Comparison of ENCODE assay signal across 32 cellular contexts in the genomic region with DNA sequence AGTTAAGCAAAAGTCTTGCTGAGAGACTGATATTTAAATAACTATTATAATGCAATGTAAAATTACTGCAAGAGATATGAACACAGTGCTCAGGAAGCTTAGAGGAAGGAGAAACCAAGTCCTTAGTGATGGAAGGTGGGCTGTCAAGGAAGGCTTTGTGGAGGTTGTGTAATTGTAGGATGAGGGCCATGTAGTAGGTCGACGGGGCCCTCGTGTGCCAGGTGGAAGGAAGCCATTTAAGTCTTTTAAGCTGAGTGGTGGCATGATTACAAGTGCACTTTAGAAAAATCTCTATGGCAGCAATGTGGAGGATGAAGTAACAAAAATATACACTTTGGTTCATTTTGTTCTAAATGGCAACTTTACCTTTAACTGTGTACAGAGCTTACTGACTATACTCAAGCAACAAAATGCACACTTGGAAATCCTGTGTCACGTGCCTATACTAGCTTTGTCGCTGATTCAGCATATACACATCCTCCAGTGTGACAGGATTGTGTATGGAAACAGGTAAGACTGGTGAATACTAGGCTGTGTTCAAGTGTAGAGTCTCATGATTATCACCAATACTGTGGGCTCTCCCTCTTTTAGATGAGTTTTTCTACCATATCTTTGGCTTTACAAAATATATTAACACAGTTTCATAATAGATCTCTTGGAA.
DNase-seq lines count a peak whose midpoint lies in the region; ATAC-seq, FAIRE-seq and TF ChIP-seq lines count a peak whose summit lies in the region.
"Had no signal": no experiment of that assay in that cellular context is flagged by ENCODE, and none has a peak within 500 bp of the region (broad histone marks: within the 10 kb centered on the region; RNA-seq: fewer than 3 reads in every experiment).

No MANE protein-coding gene starts in this region.

- H3K9me3 ChIP-seq in neural progenitor cell (ENCODE audit: low read depth), result no peaks in the 10 kb centered on the region
- H3K9me3 ChIP-seq: HAP-1, ovary, SK-N-SH had no signal

- H3K36me3 Mint-ChIP-seq in neural progenitor cell (no peaks in the 10 kb centered on the region), mesothelial cell of epicardium (no peaks in the 10 kb centered on the region)
- H3K36me3 Mint-ChIP-seq: activated CD8-positive, alpha-beta memory T cell treated with anti-CD3 and anti-CD28 coated beads, Interleukin-2, amount 10 ng/mL, durations not matched to agents 7 days and 5 days; activated naive CD8-positive, alpha-beta T cell treated with anti-CD3 and anti-CD28 coated beads for 36 hours; immature natural killer cell; stimulated activated naive B cell treated with anti-CD40 and anti-IgM and Interleukin-4, amounts not matched to agents 10 μg/mL and 1 μg/mL and 100 μg/mL, for 72 hours had no signal

- H3K4me2 ChIP-seq in neural progenitor cell, result no peak overlapping the region
- H3K4me2 ChIP-seq: SK-N-SH had no signal

- H3K79me2 ChIP-seq in neural progenitor cell (ENCODE audit: low read depth), result no peaks in the 10 kb centered on the region

- H3K4me1 ChIP-seq in neural progenitor cell, result no peaks in the 10 kb centered on the region

- H3K4me3 ChIP-seq in bronchial epithelial cell (ENCODE audit: low read depth, low read length), result no peak overlapping the region
- no peak overlapping the region for H3K4me3 ChIP-seq in neural progenitor cell
- H3K4me3 ChIP-seq: cardiac muscle cell, coronary artery, HAP-1, ovary, skin epidermis had no signal

- H3F3A ChIP-seq in neural progenitor cell (ENCODE audit: low read depth), result no peaks in the 10 kb centered on the region

- no peak for FAIRE-seq in bronchial epithelial cell (lab: Jason Lieb, UNC)
- FAIRE-seq: GM12891, TTC549 had no signal

- H3K27ac ChIP-seq in neural progenitor cell, result no peak overlapping the region
- H3K27ac ChIP-seq: cardiac muscle cell, coronary artery, epithelial cell of prostate, ovary, skin epidermis had no signal

- DNase-seq in NCI-H2029 treated with DMSO at 0.1 percent for 48 hours (lab: John Stamatoyannopoulos, UW) (peak; percentile 18), NCI-H2029 (lab: John Stamatoyannopoulos, UW) (no peak), bronchial epithelial cell (ENCODE audit: low read depth) (peak; percentile 30), neural progenitor cell (ENCODE audit: low spot score) (no peak), mesothelial cell of epicardium (ENCODE audit: low spot score in 2 of 2, unreplicated experiment in 2 of 2) (no peak), NCI-H146 treated with DMSO at 0.1 percent for 48 hours (lab: John Stamatoyannopoulos, UW; ENCODE audit: unreplicated experiment) (no peak)
- DNase-seq: activated CD4-positive, alpha-beta T cell treated with anti-CD3 and anti-CD28 coated beads, Interleukin-2, amount 50 U/mL, for 4 hours; activated CD8-positive, alpha-beta memory T cell treated with anti-CD3 and anti-CD28 coated beads, Interleukin-2, amount 10 ng/mL, durations not matched to agents 7 days and 5 days; activated gamma-delta T cell; activated naive CD8-positive, alpha-beta T cell treated with anti-CD3 and anti-CD28 coated beads for 36 hours; activated T-cell treated with anti-CD3 and anti-CD28 coated beads, Interleukin-2, amount 50 U/mL, for 4 hours; aorta; effector CD8-positive, alpha-beta T cell; immature natural killer cell; left colon; NCI-H1092; NCI-H187; NCI-H2227 treated with DMSO at 0.1 percent for 48 hours; NCI-H526; ovary; SK-N-SH; stimulated activated naive B cell treated with anti-CD40 and anti-IgM and Interleukin-4, amounts not matched to agents 10 μg/mL and 1 μg/mL and 100 μg/mL, for 72 hours had no signal

- H3K4me1 Mint-ChIP-seq in neural progenitor cell, result peaks cover 22% of the 10 kb centered on the region
- peaks cover 15% of the 10 kb centered on the region for H3K4me1 Mint-ChIP-seq in mesothelial cell of epicardium
- H3K4me1 Mint-ChIP-seq: immature natural killer cell had no signal

- H2AFZ ChIP-seq in neural progenitor cell (replicated peaks), result no peak overlapping the region

- H3K27me3 ChIP-seq in bronchial epithelial cell (ENCODE audit: control insufficient read depth, insufficient read depth, low read length) (no peaks in the 10 kb centered on the region), neural progenitor cell (no peaks in the 10 kb centered on the region)
- H3K27me3 ChIP-seq: cardiac muscle cell, ovary had no signal

- H3K36me3 ChIP-seq in bronchial epithelial cell (ENCODE audit: control insufficient read depth, insufficient read depth, low read length) (no peaks in the 10 kb centered on the region), neural progenitor cell (no peaks in the 10 kb centered on the region)
- H3K36me3 ChIP-seq: cardiac muscle cell, ovary had no signal

- H4K20me1 ChIP-seq in neural progenitor cell (ENCODE audit: low read depth), result no peaks in the 10 kb centered on the region

- TF ChIP-seq RAD21 in Ishikawa (IDR thresholded peaks at IDR 0.05; ENCODE audit: low read depth), result peak; percentile 24; the same call in 1 of the 2 replicates

- H3K9me3 Mint-ChIP-seq in neural progenitor cell (no peaks in the 10 kb centered on the region), mesothelial cell of epicardium (no peaks in the 10 kb centered on the region)
- H3K9me3 Mint-ChIP-seq: activated naive CD8-positive, alpha-beta T cell treated with anti-CD3 and anti-CD28 coated beads for 36 hours; activated T-cell treated with anti-CD3 and anti-CD28 coated beads, Interleukin-2, amount 50 U/mL, for 4 hours; immature natural killer cell; nephron; stimulated activated naive B cell treated with anti-CD40 and anti-IgM and Interleukin-4, amounts not matched to agents 10 μg/mL and 1 μg/mL and 100 μg/mL, for 72 hours had no signal

- H3K4me3 Mint-ChIP-seq in neural progenitor cell, result no peak overlapping the region
- no peak overlapping the region for H3K4me3 Mint-ChIP-seq in mesothelial cell of epicardium
- H3K4me3 Mint-ChIP-seq: activated CD8-positive, alpha-beta memory T cell treated with anti-CD3 and anti-CD28 coated beads, Interleukin-2, amount 10 ng/mL, durations not matched to agents 7 days and 5 days; activated naive CD8-positive, alpha-beta T cell treated with anti-CD3 and anti-CD28 coated beads for 36 hours; activated T-cell treated with anti-CD3 and anti-CD28 coated beads, Interleukin-2, amount 50 U/mL, for 4 hours; immature natural killer cell; nephron; stimulated activated naive B cell treated with anti-CD40 and anti-IgM and Interleukin-4, amounts not matched to agents 10 μg/mL and 1 μg/mL and 100 μg/mL, for 72 hours had no signal

- H3K27me3 Mint-ChIP-seq in neural progenitor cell (ENCODE audit: insufficient read depth, low read depth) (peaks cover 8% of the 10 kb centered on the region), mesothelial cell of epicardium (ENCODE audit: low read depth) (no peaks in the 10 kb centered on the region)
- H3K27me3 Mint-ChIP-seq: activated naive CD8-positive, alpha-beta T cell treated with anti-CD3 and anti-CD28 coated beads for 36 hours had no signal

- ATAC-seq in HG02759 (IDR thresholded peaks at IDR 0.05; ENCODE audit: unreplicated experiment), result no peak
- ATAC-seq: activated CD8-positive, alpha-beta memory T cell treated with anti-CD3 and anti-CD28 coated beads, Interleukin-2, amount 10 ng/mL, durations not matched to agents 7 days and 5 days; activated T-cell treated with anti-CD3 and anti-CD28 coated beads, Interleukin-2, amount 50 U/mL, for 4 hours; left colon; stimulated activated naive B cell treated with anti-CD40 and anti-IgM and Interleukin-4, amounts not matched to agents 10 μg/mL and 1 μg/mL and 100 μg/mL, for 72 hours had no signal

- TF ChIP-seq CTCF in bronchial epithelial cell (IDR thresholded peaks at IDR 0.05; ENCODE audit: insufficient read depth, low read length, severe bottlenecking) (no peak), neural progenitor cell (IDR thresholded peaks at IDR 0.05) (peak; percentile 5), mesothelial cell of epicardium (IDR thresholded peaks at IDR 0.05; ENCODE audit: unreplicated experiment) (no peak)

- no peak for TF ChIP-seq EP300 in Ishikawa (IDR thresholded peaks at IDR 0.05; ENCODE audit: borderline replicate concordance)

- no peak overlapping the region for H3K9ac ChIP-seq in neural progenitor cell
- H3K9ac ChIP-seq: SK-N-SH had no signal

- H3K27ac Mint-ChIP-seq in neural progenitor cell (no peak overlapping the region), mesothelial cell of epicardium (no peak overlapping the region)
- H3K27ac Mint-ChIP-seq: activated CD8-positive, alpha-beta memory T cell treated with anti-CD3 and anti-CD28 coated beads, Interleukin-2, amount 10 ng/mL, durations not matched to agents 7 days and 5 days; activated naive CD8-positive, alpha-beta T cell treated with anti-CD3 and anti-CD28 coated beads for 36 hours; nephron; stimulated activated naive B cell treated with anti-CD40 and anti-IgM and Interleukin-4, amounts not matched to agents 10 μg/mL and 1 μg/mL and 100 μg/mL, for 72 hours had no signal

TF ChIP-seq in Ishikawa, 13 proteins besides CTCF, POLR2A, EP300 and RAD21 (continues in another document):
- TF ChIP-seq EGR1 (IDR thresholded peaks at IDR 0.05), result no peak
- no peak for TF ChIP-seq FOXM1 (IDR thresholded peaks at IDR 0.05; ENCODE audit: borderline replicate concordance, low read depth)
- no peak for TF ChIP-seq CREB1 (IDR thresholded peaks at IDR 0.05; ENCODE audit: low read depth)
- TF ChIP-seq, protein P1, sequence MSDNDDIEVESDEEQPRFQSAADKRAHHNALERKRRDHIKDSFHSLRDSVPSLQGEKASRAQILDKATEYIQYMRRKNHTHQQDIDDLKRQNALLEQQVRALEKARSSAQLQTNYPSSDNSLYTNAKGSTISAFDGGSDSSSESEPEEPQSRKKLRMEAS (IDR thresholded peaks at IDR 0.05), result no peak
- TF ChIP-seq ZBTB7A (IDR thresholded peaks at IDR 0.05; ENCODE audit: low read depth), result no peak
- TF ChIP-seq YY1 (IDR thresholded peaks at IDR 0.05; ENCODE audit: low read depth), result no peak
- TF ChIP-seq, protein P2, sequence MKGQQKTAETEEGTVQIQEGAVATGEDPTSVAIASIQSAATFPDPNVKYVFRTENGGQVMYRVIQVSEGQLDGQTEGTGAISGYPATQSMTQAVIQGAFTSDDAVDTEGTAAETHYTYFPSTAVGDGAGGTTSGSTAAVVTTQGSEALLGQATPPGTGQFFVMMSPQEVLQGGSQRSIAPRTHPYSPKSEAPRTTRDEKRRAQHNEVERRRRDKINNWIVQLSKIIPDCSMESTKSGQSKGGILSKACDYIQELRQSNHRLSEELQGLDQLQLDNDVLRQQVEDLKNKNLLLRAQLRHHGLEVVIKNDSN (IDR thresholded peaks at IDR 0.05), result no peak
- no peak for TF ChIP-seq CEBPB (IDR thresholded peaks at IDR 0.05)
- TF ChIP-seq NFIC (IDR thresholded peaks at IDR 0.05), result no peak
- TF ChIP-seq TEAD4 (IDR thresholded peaks at IDR 0.05), result no peak
- TF ChIP-seq TAF1 (IDR thresholded peaks at IDR 0.05; ENCODE audit: low read depth), result no peak
- no peak for TF ChIP-seq TCF12 (IDR thresholded peaks at IDR 0.05; ENCODE audit: low read depth)

Comparison
In these comparisons a context has a peak if more than half of its experiments do, and no peak if none do; other contexts are left out.
1. DNase-seq: peak in NCI-H2029 treated with DMSO at 0.1 percent for 48 hours (single experiment) and bronchial epithelial cell (single experiment); none in NCI-H2029 (single experiment), neural progenitor cell (single experiment), mesothelial cell of epicardium (0 of 2) and NCI-H146 treated with DMSO at 0.1 percent for 48 hours (single experiment).